Comparison of ENCODE assay signal across 18 cellular contexts in genomic region chr16:19245326-19245925, GRCh38. TPM values are rescaled to one million over a fixed set of nuclear protein-coding genes. Genes with fewer than 3 reads are reported as not detected.
DNase-seq lines count a peak whose midpoint lies in the region; ATAC-seq and TF ChIP-seq lines count a peak whose summit lies in the region.
"Had no signal": no experiment of that assay in that cellular context is flagged by ENCODE, and none has a peak within 500 bp of the region (broad histone marks: within the 10 kb centered on the region; RNA-seq: fewer than 3 reads in every experiment).

No MANE protein-coding gene starts in this region.

- H3K9me3 ChIP-seq in hepatocyte (ENCODE audit: low read depth): no peaks in the 10 kb centered on the region
- H3K9me3 ChIP-seq: MG63, vagina had no signal

- intact Hi-C loops in head of caudate nucleus (cut with DNase I): no loop called here

- H3K27me3 ChIP-seq in hepatocyte: no peaks in the 10 kb centered on the region
- H3K27me3 ChIP-seq: MG63, Peyer's patch, vagina had no signal

- H3K9me2 ChIP-seq in hepatocyte (replicated peaks; ENCODE audit: insufficient read depth): no peaks in the 10 kb centered on the region

- no peak for TF ChIP-seq CTCF in hepatocyte (IDR thresholded peaks at IDR 0.05; ENCODE audit: poor library complexity)
- TF ChIP-seq CTCF in chondrocyte (IDR thresholded peaks at IDR 0.05): no peak

- no peak overlapping the region for H2AFZ ChIP-seq in hepatocyte

- H3K79me2 ChIP-seq in hepatocyte: no peaks in the 10 kb centered on the region

- H3K4me2 ChIP-seq in hepatocyte: peak overlapping the region; percentile 44

- peak overlapping the region; percentile 60 for H3K27ac ChIP-seq in hepatocyte
- H3K27ac ChIP-seq: C4-2B, coronary artery, Peyer's patch, vagina had no signal

- peaks cover 6% of the 10 kb centered on the region for H3K9me3 Mint-ChIP-seq in chondrocyte (ENCODE audit: low read depth)
- H3K9me3 Mint-ChIP-seq: activated CD4-positive, alpha-beta T cell treated with anti-CD3 and anti-CD28 coated beads, Interleukin-2, amount 10 ng/mL, durations not matched to agents 7 days and 5 days; activated naive CD4-positive, alpha-beta T cell treated with anti-CD3 and anti-CD28 coated beads, Interleukin-2, amount 10 ng/mL, durations not matched to agents 7 days and 5 days had no signal

- H3K36me3 Mint-ChIP-seq in chondrocyte (ENCODE audit: low read depth): no peaks in the 10 kb centered on the region
- H3K36me3 Mint-ChIP-seq: activated naive CD4-positive, alpha-beta T cell treated with anti-CD3 and anti-CD28 coated beads, Interleukin-2, amount 10 ng/mL, durations not matched to agents 7 days and 5 days had no signal

- no peak overlapping the region for H3K4me3 ChIP-seq in hepatocyte
- H3K4me3 ChIP-seq: coronary artery, MG63, Peyer's patch, vagina had no signal

- H4K20me1 ChIP-seq in hepatocyte (ENCODE audit: insufficient read depth, poor library complexity, severe bottlenecking): no peaks in the 10 kb centered on the region

- H3K36me3 ChIP-seq in hepatocyte (replicated peaks; ENCODE audit: insufficient read depth, low read depth): no peaks in the 10 kb centered on the region
- H3K36me3 ChIP-seq: MG63, Peyer's patch, vagina had no signal

- peak; percentile 90 for DNase-seq in DMS153 treated with DMSO at 0.1 percent for 48 hours (lab: John Stamatoyannopoulos, UW; ENCODE audit: unreplicated experiment)
- peak; percentile 99 for DNase-seq in NCI-H146 treated with DMSO at 0.1 percent for 48 hours (lab: John Stamatoyannopoulos, UW; ENCODE audit: unreplicated experiment)
- DNase-seq in NCI-H345 treated with DMSO at 0.1 percent for 48 hours (lab: John Stamatoyannopoulos, UW; ENCODE audit: unreplicated experiment): peak; percentile 91
- DNase-seq in hepatocyte (ENCODE audit: low spot score): peak; percentile 54
- DNase-seq in head of caudate nucleus: no peak
- DNase-seq in chondrocyte (ENCODE audit: low spot score): no peak
- DNase-seq: activated CD4-positive, alpha-beta T cell treated with anti-CD3 and anti-CD28 coated beads, Interleukin-2, amount 10 ng/mL, durations not matched to agents 7 days and 5 days; activated naive CD4-positive, alpha-beta T cell treated with anti-CD3 and anti-CD28 coated beads, Interleukin-2, amount 10 ng/mL, durations not matched to agents 7 days and 5 days; activated T-cell treated with anti-CD3 and anti-CD28 coated beads for 4 hours; foreskin fibroblast; MG63; Peyer's patch; right cardiac atrium had no signal

- H3K27me3 Mint-ChIP-seq in chondrocyte (ENCODE audit: low read depth): peaks cover 6% of the 10 kb centered on the region
- H3K27me3 Mint-ChIP-seq: activated CD4-positive, alpha-beta T cell treated with anti-CD3 and anti-CD28 coated beads, Interleukin-2, amount 10 ng/mL, durations not matched to agents 7 days and 5 days; activated naive CD4-positive, alpha-beta T cell treated with anti-CD3 and anti-CD28 coated beads, Interleukin-2, amount 10 ng/mL, durations not matched to agents 7 days and 5 days had no signal

- no peak for ATAC-seq in HG03159 (IDR thresholded peaks at IDR 0.05; ENCODE audit: unreplicated experiment)
- no peak for ATAC-seq in GM21526 (IDR thresholded peaks at IDR 0.05; ENCODE audit: low FRiP score, unreplicated experiment)
- ATAC-seq: right cardiac atrium had no signal

- 65% methylated on average over 8 of the region's 8 CpGs for WGBS in hepatocyte (ENCODE audit: low lambda C conversion rate, missing lambda C conversion rate)

- no peak overlapping the region for H3K27ac Mint-ChIP-seq in chondrocyte (ENCODE audit: unreplicated experiment)
- H3K27ac Mint-ChIP-seq: activated CD4-positive, alpha-beta T cell treated with anti-CD3 and anti-CD28 coated beads, Interleukin-2, amount 10 ng/mL, durations not matched to agents 7 days and 5 days; activated naive CD4-positive, alpha-beta T cell treated with anti-CD3 and anti-CD28 coated beads, Interleukin-2, amount 10 ng/mL, durations not matched to agents 7 days and 5 days had no signal

- H3K4me1 ChIP-seq in hepatocyte (ENCODE audit: insufficient read depth): no peaks in the 10 kb centered on the region
- H3K4me1 ChIP-seq: Peyer's patch, vagina had no signal

- H3K4me1 Mint-ChIP-seq in chondrocyte (ENCODE audit: low read depth): no peaks in the 10 kb centered on the region
- H3K4me1 Mint-ChIP-seq: activated CD4-positive, alpha-beta T cell treated with anti-CD3 and anti-CD28 coated beads, Interleukin-2, amount 10 ng/mL, durations not matched to agents 7 days and 5 days; activated naive CD4-positive, alpha-beta T cell treated with anti-CD3 and anti-CD28 coated beads, Interleukin-2, amount 10 ng/mL, durations not matched to agents 7 days and 5 days had no signal

- no peak overlapping the region for H3K4me3 Mint-ChIP-seq in chondrocyte (ENCODE audit: unreplicated experiment)
- H3K4me3 Mint-ChIP-seq: activated CD4-positive, alpha-beta T cell treated with anti-CD3 and anti-CD28 coated beads, Interleukin-2, amount 10 ng/mL, durations not matched to agents 7 days and 5 days; activated naive CD4-positive, alpha-beta T cell treated with anti-CD3 and anti-CD28 coated beads, Interleukin-2, amount 10 ng/mL, durations not matched to agents 7 days and 5 days had no signal

RNA-seq across cellular contexts. Expression of gene CLEC19A, which starts 40.1 kb away (rescaled TPM):
- total RNA-seq in hepatocyte: not detected in 2 replicates
- polyA plus RNA-seq in hepatocyte: not detected in 2 replicates
- not detected in 3 replicates for total RNA-seq in chondrocyte
- total RNA-seq: activated CD4-positive, alpha-beta T cell treated with anti-CD3 and anti-CD28 coated beads, Interleukin-2, amount 10 ng/mL, durations not matched to agents 7 days and 5 days; Peyer's patch; right cardiac atrium; vagina had no signal
- polyA plus RNA-seq: right cardiac atrium had no signal

Comparison
In these comparisons a context has a peak if more than half of its experiments do, and no peak if none do; other contexts are left out.
1. DNase-seq: peak in DMS153 treated with DMSO at 0.1 percent for 48 hours (single experiment), NCI-H146 treated with DMSO at 0.1 percent for 48 hours (single experiment), NCI-H345 treated with DMSO at 0.1 percent for 48 hours (single experiment) and hepatocyte (single experiment); none in head of caudate nucleus (0 of 42) and chondrocyte (single experiment).